ENCODE assay signal across 21 cellular contexts in the genomic region with DNA sequence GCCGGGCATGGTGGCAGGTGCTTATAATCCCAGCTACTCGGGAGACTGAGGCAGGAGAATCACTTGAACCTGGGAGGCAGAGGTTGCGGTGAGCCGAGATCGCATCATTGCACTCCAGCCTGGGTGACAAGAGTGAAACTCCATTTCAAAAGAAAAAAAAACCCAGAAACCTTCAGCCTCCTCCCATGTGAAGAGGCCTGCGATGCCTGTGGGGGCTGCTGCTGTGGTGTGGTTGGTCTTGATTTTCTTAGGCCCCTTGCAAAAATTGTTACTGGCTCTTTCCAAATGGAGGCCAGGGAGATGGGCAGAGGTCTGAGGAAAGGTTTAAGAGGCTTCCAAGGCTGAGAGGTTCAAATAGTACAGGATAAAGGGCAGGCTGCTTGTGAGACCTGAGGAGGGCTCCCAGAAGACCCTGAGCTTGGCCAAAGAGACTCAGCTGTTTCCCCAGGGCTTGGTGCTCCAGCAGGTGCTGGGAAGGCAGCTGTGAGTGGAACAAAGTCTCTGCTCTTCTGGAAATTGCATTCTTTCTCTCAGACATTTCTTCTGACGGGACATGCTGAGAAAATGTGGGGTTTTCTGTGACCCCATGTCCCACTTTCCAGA. TPM values are rescaled to one million over a fixed set of nuclear protein-coding genes. Genes with fewer than 3 reads are reported as not detected.
DNase-seq lines count a peak whose midpoint lies in the region; ATAC-seq and TF ChIP-seq lines count a peak whose summit lies in the region.
"Had no signal": no experiment of that assay in that cellular context is flagged by ENCODE, and none has a peak within 500 bp of the region (broad histone marks: within the 10 kb centered on the region; RNA-seq: fewer than 3 reads in every experiment).

No MANE protein-coding gene starts in this region.

- no peak for TF ChIP-seq CTCF in ovary (IDR thresholded peaks at IDR 0.05)

- H3K4me3 Mint-ChIP-seq in naive B cell = peak overlapping the region in 6 of 8 donors; percentile 37 to 91 (median 76)
- H3K4me3 Mint-ChIP-seq in naive thymus-derived CD4-positive, alpha-beta T cell = no peak overlapping the region
- no peak overlapping the region for H3K4me3 Mint-ChIP-seq in activated CD4-positive, alpha-beta T cell treated with anti-CD3 and anti-CD28 coated beads for 36 hours

- ATAC-seq in GM18505 (IDR thresholded peaks at IDR 0.05; ENCODE audit: unreplicated experiment) (peak; percentile 29), GM21576 (IDR thresholded peaks at IDR 0.05; ENCODE audit: unreplicated experiment) (peak; percentile 22), HG03432 (IDR thresholded peaks at IDR 0.05; ENCODE audit: unreplicated experiment) (peak; percentile 27), naive B cell (ENCODE audit: low read depth in 2 of 2) (peak in 1 of 2 donors; percentile 8)
- ATAC-seq in naive thymus-derived CD4-positive, alpha-beta T cell = no peak
- no peak for ATAC-seq in activated CD4-positive, alpha-beta T cell treated with anti-CD3 and anti-CD28 coated beads for 36 hours
- ATAC-seq: heart right ventricle had no signal

- TF ChIP-seq EP300 in ovary (IDR thresholded peaks at IDR 0.05) = no peak

- no peaks in the 10 kb centered on the region for H3K9me3 Mint-ChIP-seq in naive B cell
- no peaks in the 10 kb centered on the region for H3K9me3 Mint-ChIP-seq in naive thymus-derived CD4-positive, alpha-beta T cell
- no peaks in the 10 kb centered on the region for H3K9me3 Mint-ChIP-seq in activated CD4-positive, alpha-beta T cell treated with anti-CD3 and anti-CD28 coated beads for 36 hours (ENCODE audit: low read depth)
- H3K9me3 Mint-ChIP-seq: stimulated activated naive CD8-positive, alpha-beta T cell treated with anti-CD3 and anti-CD28 coated beads, Interleukin-15, amount 100 ng/mL, for 72 hours had no signal

- no peaks in the 10 kb centered on the region for H3K36me3 ChIP-seq in ovary
- no peaks in the 10 kb centered on the region for H3K36me3 ChIP-seq in naive thymus-derived CD4-positive, alpha-beta T cell (ENCODE audit: control insufficient read depth in 2 of 3, insufficient read depth in 3 of 3, low read length in 3 of 3)
- H3K36me3 ChIP-seq: BE2C had no signal

- no peaks in the 10 kb centered on the region for H3K27me3 Mint-ChIP-seq in naive B cell
- H3K27me3 Mint-ChIP-seq in naive thymus-derived CD4-positive, alpha-beta T cell = no peaks in the 10 kb centered on the region
- no peaks in the 10 kb centered on the region for H3K27me3 Mint-ChIP-seq in activated CD4-positive, alpha-beta T cell treated with anti-CD3 and anti-CD28 coated beads for 36 hours
- H3K27me3 Mint-ChIP-seq: stimulated activated naive CD8-positive, alpha-beta T cell treated with anti-CD3 and anti-CD28 coated beads, Interleukin-15, amount 100 ng/mL, for 72 hours had no signal

- H3K27ac ChIP-seq in ovary = no peak overlapping the region
- H3K27ac ChIP-seq in naive thymus-derived CD4-positive, alpha-beta T cell (ENCODE audit: low read depth, low read length) = no peak overlapping the region
- H3K27ac ChIP-seq: epithelial cell of prostate, heart right ventricle, SK-N-MC had no signal

- intact Hi-C loops in ovary (cut with DNase I) = no loop called here
- intact Hi-C loops in naive thymus-derived CD4-positive, alpha-beta T cell (cut with micrococcal nuclease) = loop anchor here in 1 of 2 donors (5.0 kb wide), 1 partner anchor 323 kb away; no protein-coding TSS in a partner anchor
- intact Hi-C loops in activated CD4-positive, alpha-beta T cell treated with anti-CD3 and anti-CD28 coated beads for 36 hours (cut with DNase I, micrococcal nuclease) = loop anchor here (5.0 kb wide), 4 partner anchors 178 to 418 kb away; a partner anchor contains a TSS

- H3K4me3 ChIP-seq in ovary = no peak overlapping the region
- H3K4me3 ChIP-seq in naive thymus-derived CD4-positive, alpha-beta T cell (ENCODE audit: low read length) = no peak overlapping the region
- H3K4me3 ChIP-seq: heart right ventricle, SK-N-MC had no signal

- POLR2A ChIA-PET in naive thymus-derived CD4-positive, alpha-beta T cell (lab: Charles Lee) = no interaction called here
- POLR2A ChIA-PET in activated CD4-positive, alpha-beta T cell treated with anti-CD3 and anti-CD28 coated beads for 36 hours (lab: Charles Lee) = no interaction called here

- H3K4me1 ChIP-seq in ovary (ENCODE audit: insufficient read depth) = no peaks in the 10 kb centered on the region
- H3K4me1 ChIP-seq in naive thymus-derived CD4-positive, alpha-beta T cell (ENCODE audit: control insufficient read depth in 2 of 2, insufficient read depth in 2 of 2, low read length in 2 of 2) = peaks cover 0 to 2% of the 10 kb centered on the region in 2 donors
- H3K4me1 ChIP-seq: BE2C had no signal

- peak; percentile 27 for TF ChIP-seq POLR2A in GM18505 (IDR thresholded peaks at IDR 0.05; ENCODE audit: borderline replicate concordance, extremely low read depth, insufficient read depth, insufficient read length)
- no peak for TF ChIP-seq POLR2A in ovary (IDR thresholded peaks at IDR 0.05)

- WGBS in ovary, 3 donors = 95 to 96% (median 95%) methylated on average over 7 of the region's 7 CpGs

- no peaks in the 10 kb centered on the region for H3K27me3 ChIP-seq in ovary
- no peaks in the 10 kb centered on the region for H3K27me3 ChIP-seq in naive thymus-derived CD4-positive, alpha-beta T cell (ENCODE audit: control insufficient read depth in 2 of 2, insufficient read depth in 2 of 2, low read length in 2 of 2)
- H3K27me3 ChIP-seq: BE2C, heart right ventricle had no signal

- peak overlapping the region; percentile 92 to 99 (median 98) for H3K27ac Mint-ChIP-seq in naive B cell
- H3K27ac Mint-ChIP-seq in naive thymus-derived CD4-positive, alpha-beta T cell = peak overlapping the region in 4 of 9 donors; percentile 4 to 75 (median 16)
- no peak overlapping the region for H3K27ac Mint-ChIP-seq in activated CD4-positive, alpha-beta T cell treated with anti-CD3 and anti-CD28 coated beads for 36 hours

- no peaks in the 10 kb centered on the region for H3K9me3 ChIP-seq in ovary
- H3K9me3 ChIP-seq in naive thymus-derived CD4-positive, alpha-beta T cell (ENCODE audit: control insufficient read depth in 2 of 3, low read length in 3 of 3) = no peaks in the 10 kb centered on the region
- H3K9me3 ChIP-seq: BE2C, heart right ventricle had no signal

- DNase-seq in naive B cell (no peak), ovary (no peak)
- no peak for DNase-seq in stimulated activated CD4-positive, alpha-beta T cell treated with anti-CD3 and anti-CD28 coated beads, Interleukin-2, amount 100 ng/mL, for 24 hours
- no peak for DNase-seq in naive thymus-derived CD4-positive, alpha-beta T cell
- DNase-seq in activated CD4-positive, alpha-beta T cell treated with anti-CD3 and anti-CD28 coated beads for 36 hours = no peak
- DNase-seq: activated CD4-positive, CD25-positive, alpha-beta regulatory T cell; activated CD8-positive, alpha-beta memory T cell treated with anti-CD3 and anti-CD28 coated beads, Interleukin-2, amount 50 U/mL, for 48 hours; BE2C; cerebellar nuclear complex; DMS79 treated with DMSO at 0.1 percent for 48 hours; heart right ventricle; MM.1S; NCI-H2171 treated with DMSO at 0.1 percent for 48 hours; retina; stimulated activated CD4-positive, alpha-beta T cell treated with anti-CD3 and anti-CD28 coated beads, Interleukin-4, amount 100 ng/mL, for 1 hour had no signal

- CTCF ChIA-PET in naive thymus-derived CD4-positive, alpha-beta T cell (lab: Charles Lee) = interaction anchor here (0.6 kb wide), 2 partner anchors 17 to 481 kb away, joined by 3 read pairs; no protein-coding TSS in a partner anchor
- CTCF ChIA-PET in activated CD4-positive, alpha-beta T cell treated with anti-CD3 and anti-CD28 coated beads for 36 hours (lab: Charles Lee) = interaction anchor here (1.1 kb wide), 1 partner anchor 262 kb away, joined by 3 read pairs; no protein-coding TSS in a partner anchor

- H3K36me3 Mint-ChIP-seq in naive B cell = no peaks in the 10 kb centered on the region
- H3K36me3 Mint-ChIP-seq in naive thymus-derived CD4-positive, alpha-beta T cell = peaks cover 0 to 25% (median 3%) of the 10 kb centered on the region in 5 donors
- peaks cover 15% of the 10 kb centered on the region for H3K36me3 Mint-ChIP-seq in activated CD4-positive, alpha-beta T cell treated with anti-CD3 and anti-CD28 coated beads for 36 hours (ENCODE audit: low read depth)

- H3K4me1 Mint-ChIP-seq in naive B cell = peaks cover 64 to 80% (median 75%) of the 10 kb centered on the region in 3 donors
- H3K4me1 Mint-ChIP-seq in naive thymus-derived CD4-positive, alpha-beta T cell = peaks cover 15 to 42% (median 33%) of the 10 kb centered on the region in 7 donors
- peaks cover 28% of the 10 kb centered on the region for H3K4me1 Mint-ChIP-seq in activated CD4-positive, alpha-beta T cell treated with anti-CD3 and anti-CD28 coated beads for 36 hours

RNA-seq across cellular contexts. Expression of a gene that starts 18.4 kb away (rescaled TPM):
- polyA plus RNA-seq in naive B cell (ENCODE audit: low read depth in 6 of 6) (10 to 100 TPM; 24.3 to 84.9 (median 41.6) TPM), ovary (under 1 TPM; 0.13 to 0.83 TPM)
- total RNA-seq in ovary = under 1 TPM in 2 of 7 donors, not detected in 5; 0.11 to 0.23 TPM
- 10 to 100 TPM in 4 of 5 experiments, 1 to 10 TPM in 1; 5.5 to 28.5 (median 18.5) TPM for total RNA-seq in naive thymus-derived CD4-positive, alpha-beta T cell
- polyA plus RNA-seq in naive thymus-derived CD4-positive, alpha-beta T cell = 10 to 100 TPM; 27.7 to 38.8 TPM
- 10 to 100 TPM in 1 of 2 experiments, 1 to 10 TPM in 1; 9.3 to 12.1 TPM for total RNA-seq in activated CD4-positive, alpha-beta T cell treated with anti-CD3 and anti-CD28 coated beads for 36 hours

RNA-seq across cellular contexts. Expression of a gene that starts 28.5 kb away (rescaled TPM):
- polyA plus RNA-seq in naive B cell (ENCODE audit: low read depth in 6 of 6) (1 to 10 TPM in 1 of 6 donors, under 1 TPM in 4, not detected in 1; 0.23 to 1.1 (median 0.61) TPM), ovary (1 to 10 TPM in 1 of 2 donors, under 1 TPM in 1; 0.24 to 1.0 TPM)
- 1 to 10 TPM in 2 of 7 donors, under 1 TPM in 5; 0.28 to 5.5 (median 0.48) TPM for total RNA-seq in ovary
- 10 to 100 TPM in 1 of 5 experiments, 1 to 10 TPM in 4; 1.2 to 12.3 (median 1.9) TPM for total RNA-seq in naive thymus-derived CD4-positive, alpha-beta T cell
- 1 to 10 TPM; 1.3 to 2.1 TPM for polyA plus RNA-seq in naive thymus-derived CD4-positive, alpha-beta T cell
- total RNA-seq in activated CD4-positive, alpha-beta T cell treated with anti-CD3 and anti-CD28 coated beads for 36 hours = 1 to 10 TPM; 8.7 to 9.3 TPM

Comparison
In these comparisons a context has a peak if more than half of its experiments do, and no peak if none do; other contexts are left out.
1. ATAC-seq: peak in GM18505 (single experiment), GM21576 (single experiment) and HG03432 (single experiment); none in naive thymus-derived CD4-positive, alpha-beta T cell (single experiment) and activated CD4-positive, alpha-beta T cell treated with anti-CD3 and anti-CD28 coated beads for 36 hours (single experiment).
2. H3K4me3 Mint-ChIP-seq: peak in naive B cell (6 of 8); none in naive thymus-derived CD4-positive, alpha-beta T cell (0 of 10) and activated CD4-positive, alpha-beta T cell treated with anti-CD3 and anti-CD28 coated beads for 36 hours (single experiment).
3. RNA of a gene that starts 18.4 kb away (total RNA-seq): 5.5 to 28.5 TPM in naive thymus-derived CD4-positive, alpha-beta T cell and 9.3 to 12.1 TPM in activated CD4-positive, alpha-beta T cell treated with anti-CD3 and anti-CD28 coated beads for 36 hours; 0.11 to 0.23 TPM in ovary; every median in the first group is over 4 times any median in the second.
4. intact Hi-C loops: an anchor here in activated CD4-positive, alpha-beta T cell treated with anti-CD3 and anti-CD28 coated beads for 36 hours (5.0 kb wide); none called in ovary.